35 cellular contexts compared by ENCODE assay signal in the genomic region with DNA sequence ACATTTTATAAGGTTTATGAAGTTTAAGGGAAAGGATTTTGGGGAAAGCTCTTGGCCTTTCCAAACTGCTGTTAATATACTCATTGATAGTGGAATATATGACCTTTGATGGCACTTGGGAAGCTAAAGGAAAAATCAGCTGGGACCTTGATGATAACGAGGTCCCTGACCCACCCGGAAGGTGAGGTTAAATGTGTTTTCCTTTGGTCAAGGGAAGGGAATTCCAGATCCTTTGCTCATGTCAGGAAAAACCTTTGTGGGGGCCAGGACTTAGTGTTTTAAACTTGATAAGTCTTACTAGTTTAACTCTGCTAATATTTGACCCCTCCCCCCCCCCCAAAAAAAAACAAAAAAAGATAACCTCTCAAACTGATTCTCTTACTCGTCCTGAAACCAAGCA. TPM values are rescaled to one million over a fixed set of nuclear protein-coding genes. Genes with fewer than 3 reads are reported as not detected.
A peak's percentile ranks its signal among the peaks of the same experiment; 100 is the strongest.
DNase-seq lines count a peak whose midpoint lies in the region; ATAC-seq and TF ChIP-seq lines count a peak whose summit lies in the region.
"Had no signal": no experiment of that assay in that cellular context is flagged by ENCODE, and none has a peak within 500 bp of the region (broad histone marks: within the 10 kb centered on the region; RNA-seq: fewer than 3 reads in every experiment).

No MANE protein-coding gene starts in this region.

- no peak for DNase-seq in heart left ventricle
- no peak for DNase-seq in right atrium auricular region (ENCODE audit: low spot score)
- DNase-seq in RPMI7951 (ENCODE audit: low read depth) = peak; percentile 23
- no peak for DNase-seq in thyroid gland
- DNase-seq in DMS153 treated with DMSO at 0.1 percent for 48 hours (lab: John Stamatoyannopoulos, UW; ENCODE audit: unreplicated experiment) = no peak
- DNase-seq in activated CD4-positive, alpha-beta T cell treated with anti-CD3 and anti-CD28 coated beads, Interleukin-2, amount 50 U/mL, for 4 hours = no peak
- DNase-seq: activated CD4-positive, alpha-beta T cell treated with anti-CD3 and anti-CD28 coated beads, Interleukin-2, amount 10 ng/mL, durations not matched to agents 24 days and 14 days; activated effector memory CD4-positive, alpha-beta T cell treated with anti-CD3 and anti-CD28 coated beads, Interleukin-2, amount 50 U/mL, for 16 hours; activated naive CD8-positive, alpha-beta T cell treated with anti-CD3 and anti-CD28 coated beads, Interleukin-2, amount 10 ng/mL, durations not matched to agents 7 days and 5 days; activated T-cell treated with anti-CD3 and anti-CD28 coated beads, Interleukin-2, amount 50 U/mL, for 1 hour; AML-193; aorta; Calu3; caudate nucleus; CD4-positive, CD25-positive, alpha-beta regulatory T cell; cortex of kidney; DND-41; effector memory CD8-positive, alpha-beta T cell; erythroblast; GOT3; KBM-7; kidney; lower lobe of right lung; NCI-H1105; NCI-H1930; NCI-H2171 treated with DMSO at 0.1 percent for 48 hours; NCI-H524 treated with DMSO at 0.1 percent for 48 hours; ovary; PC-9; stimulated activated naive B cell treated with anti-CD40 and anti-IgM and Interleukin-4, amounts not matched to agents 10 μg/mL and 1 μg/mL and 100 μg/mL, for 72 hours had no signal

- TF ChIP-seq CTCF in heart left ventricle (IDR thresholded peaks at IDR 0.05) = no peak
- TF ChIP-seq CTCF in right atrium auricular region (IDR thresholded peaks at IDR 0.05) = no peak
- TF ChIP-seq CTCF in gastroesophageal sphincter (IDR thresholded peaks at IDR 0.05) = no peak
- TF ChIP-seq CTCF in thyroid gland (IDR thresholded peaks at IDR 0.05) = no peak

- H3K4me1 ChIP-seq in heart left ventricle (peaks cover 13 to 77% (median 56%) of the 10 kb centered on the region in 12 donors), right atrium auricular region (peaks cover 0 to 49% of the 10 kb centered on the region in 2 donors), gastroesophageal sphincter (peaks cover 5 to 81% (median 10%) of the 10 kb centered on the region in 3 donors), thyroid gland (peaks cover 49 to 64% of the 10 kb centered on the region in 2 donors)

- ATAC-seq in heart left ventricle (no peak), gastroesophageal sphincter (no peak), GM21526 (IDR thresholded peaks at IDR 0.05; ENCODE audit: low FRiP score, unreplicated experiment) (no peak)
- ATAC-seq: effector memory CD8-positive, alpha-beta T cell; lower lobe of right lung; natural killer cell treated with Interleukin-12 subunit alpha and Interleukin-12 subunit beta and Interleukin-15 and Interleukin-18, amount 100 ng/mL, for 72 hours; stimulated activated naive B cell treated with anti-CD40 and anti-IgM and Interleukin-4, amounts not matched to agents 10 μg/mL and 1 μg/mL and 100 μg/mL, for 72 hours; WTC11 had no signal

- H3K4me3 ChIP-seq in heart left ventricle = no peak overlapping the region
- H3K4me3 ChIP-seq in right atrium auricular region = no peak overlapping the region
- H3K4me3 ChIP-seq in gastroesophageal sphincter = no peak overlapping the region
- no peak overlapping the region for H3K4me3 ChIP-seq in thyroid gland (replicated peaks in 1 of 3)
- H3K4me3 ChIP-seq: lower lobe of right lung, ovary, PC-9, suprapubic skin had no signal

- TF ChIP-seq POLR2A in heart left ventricle (IDR thresholded peaks at IDR 0.05) = no peak
- no peak for TF ChIP-seq POLR2A in gastroesophageal sphincter (IDR thresholded peaks at IDR 0.05)
- no peak for TF ChIP-seq POLR2A in thyroid gland (IDR thresholded peaks at IDR 0.05)

- no peaks in the 10 kb centered on the region for H3K9me3 ChIP-seq in heart left ventricle
- H3K9me3 ChIP-seq in right atrium auricular region = no peaks in the 10 kb centered on the region
- no peaks in the 10 kb centered on the region for H3K9me3 ChIP-seq in gastroesophageal sphincter
- no peaks in the 10 kb centered on the region for H3K9me3 ChIP-seq in thyroid gland
- H3K9me3 ChIP-seq: lower lobe of right lung, ovary, suprapubic skin had no signal

- H3K27ac ChIP-seq in heart left ventricle = peak overlapping the region in 8 of 12 donors; percentile 3 to 72 (median 42)
- H3K27ac ChIP-seq in right atrium auricular region = peak overlapping the region in 1 of 2 donors; percentile 7
- H3K27ac ChIP-seq in gastroesophageal sphincter = peak overlapping the region in 3 of 4 donors; percentile 56 to 75 (median 73)
- peak overlapping the region; percentile 48 to 88 (median 58) for H3K27ac ChIP-seq in thyroid gland
- H3K27ac ChIP-seq: lower lobe of right lung, ovary, PC-9, suprapubic skin had no signal

- intact Hi-C loops in heart left ventricle (cut with DNase I) (loop anchor here in 5 of 10 donors (5.0 kb wide), 2 partner anchors 34 to 49 kb away; a partner anchor contains a TSS), thyroid gland (cut with DNase I) (no loop called here)

- TF ChIP-seq EP300 in gastroesophageal sphincter (IDR thresholded peaks at IDR 0.05) = no peak

- H3K27me3 ChIP-seq in heart left ventricle (no peaks in the 10 kb centered on the region), right atrium auricular region (no peaks in the 10 kb centered on the region), gastroesophageal sphincter (no peaks in the 10 kb centered on the region), thyroid gland (no peaks in the 10 kb centered on the region)
- H3K27me3 ChIP-seq: ovary, suprapubic skin had no signal

- 46 to 64% (median 52%) methylated on average over 3 of the region's 3 CpGs for WGBS in heart left ventricle, 4 donors
- WGBS in gastroesophageal sphincter (ENCODE audit: low coverage in 1 of 2), 2 donors = 67 to 70% methylated on average over 3 of the region's 3 CpGs
- WGBS in thyroid gland, 2 donors = 78 to 83% methylated on average over 3 of the region's 3 CpGs

- H3K36me3 ChIP-seq in heart left ventricle = no peaks in the 10 kb centered on the region
- no peaks in the 10 kb centered on the region for H3K36me3 ChIP-seq in right atrium auricular region
- H3K36me3 ChIP-seq in gastroesophageal sphincter = no peaks in the 10 kb centered on the region
- H3K36me3 ChIP-seq in thyroid gland = no peaks in the 10 kb centered on the region
- H3K36me3 ChIP-seq: lower lobe of right lung, ovary, suprapubic skin had no signal

RNA-seq across cellular contexts. Expression of a gene that starts 50.7 kb away (rescaled TPM):
- total RNA-seq in heart left ventricle (100 to 1,000 TPM in 3 of 9 donors, 10 to 100 TPM in 6; 34.9 to 120 (median 89.3) TPM), right atrium auricular region (10 to 100 TPM; 49.1 to 71.3 TPM), gastroesophageal sphincter (100 to 1,000 TPM; 150 to 342 (median 203) TPM), thyroid gland (100 to 1,000 TPM in 1 of 4 donors, 10 to 100 TPM in 3; 49.5 to 104 (median 71.5) TPM)
- 10 to 100 TPM; 14.7 to 47.9 TPM for polyA plus RNA-seq in heart left ventricle
- total RNA-seq in RPMI7951 (2014; rRNA removed; shearing (Covaris generic)) = 35.1 and 44.2 TPM in 2 replicates
